In genomic region chr13:60163525-60164471, GRCh38 we compare ENCODE assay signal across 8 cellular contexts. TPM values are rescaled to one million over a fixed set of nuclear protein-coding genes. Genes with fewer than 3 reads are reported as not detected.
A peak's percentile ranks its signal among the peaks of the same experiment; 100 is the strongest.
DNase-seq lines count a peak whose midpoint lies in the region; ATAC-seq and TF ChIP-seq lines count a peak whose summit lies in the region.

Gene DIAPH3, minus strand, starts transcription at chr13:60163928. Its CDS starts 162 bp downstream, at chr13:60163766.

- peak within 1 kb of the TSS; percentile 93 to 94 for H3K4me3 ChIP-seq in cardiac fibroblast (replicated peaks in 1 of 2; ENCODE audit: low read depth in 2 of 2, low read length in 2 of 2)

- peaks cover 15% of the 10 kb centered on the region for H3K36me3 Mint-ChIP-seq in WTC11

- CTCF ChIA-PET in WTC11 (lab: Charles Lee), result interaction anchor here (0.8 to 1.9 kb wide), 5 partner anchors 8 to 484 kb away, joined by 3 to 6 read pairs (median 3); no protein-coding TSS in a partner anchor

- H3K4me3 Mint-ChIP-seq in WTC11, result peak within 1 kb of the TSS; percentile 92

- POLR2A ChIA-PET in WTC11 (lab: Charles Lee), result interaction anchor here (0.6 to 1.1 kb wide), 3 partner anchors 45 to 100 kb away, joined by 3 to 5 read pairs (median 4); no protein-coding TSS in a partner anchor

- H3K27me3 Mint-ChIP-seq in WTC11 (ENCODE audit: low read depth), result no peaks in the 10 kb centered on the region

- H3K9me3 Mint-ChIP-seq in WTC11, result peaks cover 6% of the 10 kb centered on the region

- TF ChIP-seq CTCF in WTC11 (IDR thresholded peaks at IDR 0.05) (no peak), cardiac fibroblast (IDR thresholded peaks at IDR 0.05; ENCODE audit: low read depth, low read length) (no peak)

- ATAC-seq in GM18909 (IDR thresholded peaks at IDR 0.05; ENCODE audit: poor library complexity, unreplicated experiment) (peak; percentile 99), HG03175 (IDR thresholded peaks at IDR 0.05; ENCODE audit: unreplicated experiment) (peak; percentile 98), WTC11 (peak; percentile 99)

- DNase-seq in AG08395 (ENCODE audit: low spot score) (peak; percentile 98), NCI-H226 (peak; percentile 96), WTC11 (ENCODE audit: low spot score) (peak; percentile 98), cardiac fibroblast (ENCODE audit: low read depth in 2 of 2) (peak; percentile 96 to 97), iPS-NIHi7 (ENCODE audit: extremely low spot score) (peak; percentile 96), smooth muscle cell of the brain vasculature (ENCODE audit: low read depth, low spot score) (peak; percentile 84)

- peaks cover 42% of the 10 kb centered on the region for H3K4me1 Mint-ChIP-seq in WTC11

- peak within 1 kb of the TSS; percentile 96 for H3K27ac Mint-ChIP-seq in WTC11

TF ChIP-seq in WTC11, 78 proteins besides CTCF, POLR2A, EP300 and RAD21 (continues in another document):
- TF ChIP-seq STAT6 (CRISPR knock-in tag; conservative IDR thresholded peaks at IDR 0.05; ENCODE audit: low read depth) (no peak), ERG (CRISPR knock-in tag; IDR thresholded peaks at IDR 0.05) (no peak), SMAD3 (CRISPR knock-in tag; IDR thresholded peaks at IDR 0.05; ENCODE audit: borderline replicate concordance) (no peak), NFATC4 (CRISPR knock-in tag; IDR thresholded peaks at IDR 0.05) (no peak), CBFB (CRISPR knock-in tag; IDR thresholded peaks at IDR 0.05; ENCODE audit: low read depth) (no peak), FOXP1 (CRISPR knock-in tag; IDR thresholded peaks at IDR 0.05; ENCODE audit: borderline replicate concordance) (0 out of 2 replicates have a peak, but pooled peaks have one; percentile 26), NR1H2 (CRISPR knock-in tag; IDR thresholded peaks at IDR 0.05) (no peak), ZBTB43 (CRISPR knock-in tag; IDR thresholded peaks at IDR 0.05) (no peak), IRF1 (CRISPR knock-in tag; IDR thresholded peaks at IDR 0.05) (no peak), CDX4 (CRISPR knock-in tag; IDR thresholded peaks at IDR 0.05; ENCODE audit: borderline replicate concordance) (no peak), PRRX2 (CRISPR knock-in tag; IDR thresholded peaks at IDR 0.05) (no peak), TP53 (CRISPR knock-in tag; IDR thresholded peaks at IDR 0.05) (0 out of 2 replicates have a peak, but pooled peaks have one; percentile 50), ETV6 (CRISPR knock-in tag; IDR thresholded peaks at IDR 0.05) (peak; percentile 66; the same call in 1 of the 2 replicates), HMGXB4 (CRISPR knock-in tag; IDR thresholded peaks at IDR 0.05) (peak; percentile 76; the same call in 1 of the 2 replicates), NR3C1 (CRISPR knock-in tag; conservative IDR thresholded peaks at IDR 0.05; ENCODE audit: low read depth) (peak; percentile 64; the same call in 1 of the 2 replicates), GABPB1 (CRISPR knock-in tag; IDR thresholded peaks at IDR 0.05) (peak; percentile 88), USF2 (CRISPR knock-in tag; IDR thresholded peaks at IDR 0.05) (no peak), ZNF219 (CRISPR knock-in tag; IDR thresholded peaks at IDR 0.05; ENCODE audit: borderline replicate concordance) (no peak), E2F5 (CRISPR knock-in tag; IDR thresholded peaks at IDR 0.05) (peak; percentile 98), CREB1 (CRISPR knock-in tag; IDR thresholded peaks at IDR 0.05) (peak; percentile 38; the same call in 1 of the 2 replicates), JAZF1 (CRISPR knock-in tag; IDR thresholded peaks at IDR 0.05) (no peak), ZNF121 (CRISPR knock-in tag; IDR thresholded peaks at IDR 0.05) (no peak)

RNA-seq across cellular contexts. Expression of gene DIAPH3, which starts in this region (rescaled TPM):
- 20.6 to 27.6 TPM (median 21.0 TPM) in 3 replicates for total RNA-seq in WTC11 (2021)

Comparison
In these comparisons a context has a peak if more than half of its experiments do, and no peak if none do; other contexts are left out.
1. Peak in every context shown above with its lines: DNase-seq, ATAC-seq and H3K4me3 ChIP-seq.